In genomic region chr6:125753218-125753936, GRCh38 we compare ENCODE assay signal across 8 cellular contexts. TPM values are rescaled to one million over a fixed set of nuclear protein-coding genes. Genes with fewer than 3 reads are reported as not detected.
A peak's percentile ranks its signal among the peaks of the same experiment; 100 is the strongest.
DNase-seq lines count a peak whose midpoint lies in the region; ATAC-seq and TF ChIP-seq lines count a peak whose summit lies in the region.

No MANE protein-coding gene starts in this region.

- no peaks in the 10 kb centered on the region for H3K9me3 ChIP-seq in Karpas-422 (ENCODE audit: low read length)
- H3K9me3 ChIP-seq in body of pancreas = no peaks in the 10 kb centered on the region
- no peaks in the 10 kb centered on the region for H3K9me3 ChIP-seq in HAP-1

- peak in 1 of 3 donors; percentile 18 for TF ChIP-seq POLR2A in body of pancreas (IDR thresholded peaks at IDR 0.05)

- no peaks in the 10 kb centered on the region for H3K27me3 ChIP-seq in Karpas-422 (ENCODE audit: low read length)
- no peaks in the 10 kb centered on the region for H3K27me3 ChIP-seq in body of pancreas
- peaks cover 83% of the 10 kb centered on the region for H3K27me3 ChIP-seq in HAP-1 (ENCODE audit: low read depth)

- H3K4me3 ChIP-seq in Karpas-422 (ENCODE audit: low read length) = no peak overlapping the region
- H3K4me3 ChIP-seq in body of pancreas = no peak overlapping the region
- H3K4me3 ChIP-seq in HAP-1 = no peak overlapping the region

- H3K4me2 ChIP-seq in Karpas-422 (ENCODE audit: low read depth, low read length, poor library complexity, severe bottlenecking) = no peak overlapping the region

- H3K9ac ChIP-seq in Karpas-422 (ENCODE audit: low read length) = no peak overlapping the region

- H3K9me2 ChIP-seq in Karpas-422 (replicated peaks; ENCODE audit: insufficient read depth, low read length) = no peaks in the 10 kb centered on the region

- intact Hi-C loops in body of pancreas (cut with DNase I) = no loop called here

- in situ Hi-C loops in HAP-1 (cut with MboI; ENCODE audit: low sequenced_read_pairs) = loop anchor here (25.0 kb wide), 1 partner anchor 866 kb away; no protein-coding TSS in a partner anchor

- no peak overlapping the region for H3K27ac ChIP-seq in Karpas-422 (ENCODE audit: low read length)
- peak overlapping the region in 3 of 4 donors; percentile 41 to 94 (median 59) for H3K27ac ChIP-seq in body of pancreas

- ATAC-seq in body of pancreas (peak; percentile 33), GM21381 (IDR thresholded peaks at IDR 0.05; ENCODE audit: unreplicated experiment) (no peak), HG03039 (IDR thresholded peaks at IDR 0.05; ENCODE audit: unreplicated experiment) (no peak)

- H3K36me3 ChIP-seq in Karpas-422 (ENCODE audit: insufficient read depth, low read length) (no peaks in the 10 kb centered on the region), body of pancreas (replicated peaks in 1 of 2; ENCODE audit: insufficient read depth in 1 of 2, low read depth in 2 of 2) (no peaks in the 10 kb centered on the region), HAP-1 (replicated peaks) (no peaks in the 10 kb centered on the region)

- DNase-seq in CD1c-positive myeloid dendritic cell (ENCODE audit: extremely low spot score) (peak; percentile 45), Karpas-422 (peak; percentile 60), body of pancreas (peak; percentile 57 to 85 (median 72)), lung microvascular endothelial cell (ENCODE audit: low read depth in 2 of 2) (peak; percentile 52 to 62), NK-92 (lab: John Stamatoyannopoulos, UW; ENCODE audit: unreplicated experiment) (no peak), HAP-1 (ENCODE audit: low spot score in 2 of 2) (no peak)

- H2AFZ ChIP-seq in Karpas-422 (ENCODE audit: low read length) = no peak overlapping the region

- TF ChIP-seq CTCF in body of pancreas (IDR thresholded peaks at IDR 0.05) = peak in 5 of 7 experiments; percentile 32 to 49 (median 37)

- 19 to 21% methylated on average over 5 of the region's 5 CpGs for WGBS in body of pancreas, 2 donors

- H3K4me1 ChIP-seq in Karpas-422 (ENCODE audit: low read length) (peaks cover 31% of the 10 kb centered on the region), body of pancreas (peaks cover 20% of the 10 kb centered on the region), HAP-1 (peaks cover 14% of the 10 kb centered on the region)

- no peaks in the 10 kb centered on the region for H4K20me1 ChIP-seq in Karpas-422 (ENCODE audit: insufficient read depth, low read depth, low read length)

- H3K79me2 ChIP-seq in Karpas-422 (ENCODE audit: low read length) = no peaks in the 10 kb centered on the region

RNA-seq across cellular contexts. Expression of gene HEY2, which starts 3.9 kb away (rescaled TPM):
- total RNA-seq in Karpas-422 (2014; rRNA removed; shearing (Covaris generic); ENCODE audit: low replicate concordance) = 0.07 and 0.11 TPM in 2 replicates
- total RNA-seq in body of pancreas (1 to 10 TPM; 2.6 to 7.3 TPM), lung microvascular endothelial cell (0.22 TPM in 1 of 2 replicates, not detected in the other)

RNA-seq across cellular contexts. Expression of gene NCOA7, which starts 37.4 kb away (rescaled TPM):
- 28.6 and 34.2 TPM in 2 replicates for total RNA-seq in Karpas-422 (2014; rRNA removed; shearing (Covaris generic); ENCODE audit: low replicate concordance)
- total RNA-seq in body of pancreas (10 to 100 TPM; 26.5 to 30.0 TPM), lung microvascular endothelial cell (23.8 and 38.5 TPM in 2 replicates)

Comparison
In these comparisons a context has a peak if more than half of its experiments do, and no peak if none do; other contexts are left out.
1. DNase-seq: peak in CD1c-positive myeloid dendritic cell (single experiment), Karpas-422 (single experiment), body of pancreas (4 of 4) and lung microvascular endothelial cell (2 of 2); none in NK-92 (single experiment) and HAP-1 (0 of 2).